Comparison of ENCODE assay signal across 1 cellular context in genomic region chr9:105447814-105448812, GRCh38.
A peak's percentile ranks its signal among the peaks of the same experiment; 100 is the strongest.
TF ChIP-seq lines count a peak whose summit lies in the region.

Gene FSD1L (plus strand): TSS chr9:105448034. CDS start chr9:105448221, 187 bp downstream.

TF ChIP-seq in GM12878, 131 proteins besides CTCF, POLR2A, EP300 and RAD21 (continued from another document and continues in another):
- TF ChIP-seq MTA3 (IDR thresholded peaks at IDR 0.05; ENCODE audit: borderline replicate concordance, low read length) (no peak), DPF2 (IDR thresholded peaks at IDR 0.05) (peak; percentile 69; the same call in 1 of the 2 replicates), BHLHE40 (IDR thresholded peaks at IDR 0.05; ENCODE audit: borderline replicate concordance in 1 of 2, low read depth in 2 of 2, low read length in 1 of 2) (peak; percentile 81 to 91), YBX1 (IDR thresholded peaks at IDR 0.05) (no peak), LARP7 (IDR thresholded peaks at IDR 0.05) (peak; percentile 12; the same call in 1 of the 2 replicates), CBFB (IDR thresholded peaks at IDR 0.05; ENCODE audit: low read depth) (peak; percentile 23; the same call in 1 of the 2 replicates), CEBPB (IDR thresholded peaks at IDR 0.05; ENCODE audit: borderline replicate concordance in 1 of 2, low read depth in 2 of 2, low read length in 2 of 2) (no peak), IKZF1 (conservative IDR thresholded peaks at IDR 0.05) (peak; percentile 78), STAT3 (IDR thresholded peaks at IDR 0.05; ENCODE audit: low read depth, low read length) (no peak), EED (IDR thresholded peaks at IDR 0.05; ENCODE audit: low read depth) (peak; percentile 45; the same call in 1 of the 2 replicates), EGR1 (IDR thresholded peaks at IDR 0.05; ENCODE audit: borderline replicate concordance in 1 of 2, low read depth in 2 of 2, low read length in 2 of 2) (no peak; a peak in 1 of 3 replicates), SUZ12 (IDR thresholded peaks at IDR 0.05; ENCODE audit: unreplicated experiment) (no peak), NR2C2 (IDR thresholded peaks at IDR 0.05; ENCODE audit: borderline replicate concordance, control insufficient read depth, insufficient read length, low read depth) (no peak), ZNF207 (IDR thresholded peaks at IDR 0.05; ENCODE audit: borderline replicate concordance) (no peak), TAF1 (IDR thresholded peaks at IDR 0.05; ENCODE audit: borderline replicate concordance, low read depth, low read length) (peak; percentile 57; the same call in 1 of the 2 replicates), RAD51 (IDR thresholded peaks at IDR 0.05) (no peak), GATAD2B (conservative IDR thresholded peaks at IDR 0.05; ENCODE audit: low read depth) (peak; percentile 59; the same call in 1 of the 2 replicates), STAT1 (conservative IDR thresholded peaks at IDR 0.05) (no peak), FOXM1 (IDR thresholded peaks at IDR 0.05; ENCODE audit: low read depth, low read length) (no peak), NBN (IDR thresholded peaks at IDR 0.05) (no peak), E2F8 (IDR thresholded peaks at IDR 0.05; ENCODE audit: low read depth, partially characterized antibody) (no peak), RBBP5 (conservative IDR thresholded peaks at IDR 0.05) (0 out of 2 replicates have a peak, but pooled peaks have one; percentile 69), HDAC6 (IDR thresholded peaks at IDR 0.05; ENCODE audit: unreplicated experiment) (no peak), ATF3 (IDR thresholded peaks at IDR 0.05; ENCODE audit: borderline replicate concordance, extremely low read depth, low read depth, low read length) (no peak), ZNF274 (IDR thresholded peaks at IDR 0.05; ENCODE audit: insufficient read depth, insufficient read length) (no peak), JUND (IDR thresholded peaks at IDR 0.05; ENCODE audit: low read depth, low read length) (no peak), IRF3 (IDR thresholded peaks at IDR 0.05) (no peak), PBX3 (IDR thresholded peaks at IDR 0.05; ENCODE audit: insufficient replicate concordance, low read depth, low read length) (no peak), MEF2A (IDR thresholded peaks at IDR 0.05; ENCODE audit: insufficient read depth, low read depth, low read length) (no peak), ZZZ3 (IDR thresholded peaks at IDR 0.05; ENCODE audit: control insufficient read depth, insufficient read length, low read depth) (no peak), NR2F1 (conservative IDR thresholded peaks at IDR 0.05) (peak; percentile 95)
- TF ChIP-seq, protein P1, sequence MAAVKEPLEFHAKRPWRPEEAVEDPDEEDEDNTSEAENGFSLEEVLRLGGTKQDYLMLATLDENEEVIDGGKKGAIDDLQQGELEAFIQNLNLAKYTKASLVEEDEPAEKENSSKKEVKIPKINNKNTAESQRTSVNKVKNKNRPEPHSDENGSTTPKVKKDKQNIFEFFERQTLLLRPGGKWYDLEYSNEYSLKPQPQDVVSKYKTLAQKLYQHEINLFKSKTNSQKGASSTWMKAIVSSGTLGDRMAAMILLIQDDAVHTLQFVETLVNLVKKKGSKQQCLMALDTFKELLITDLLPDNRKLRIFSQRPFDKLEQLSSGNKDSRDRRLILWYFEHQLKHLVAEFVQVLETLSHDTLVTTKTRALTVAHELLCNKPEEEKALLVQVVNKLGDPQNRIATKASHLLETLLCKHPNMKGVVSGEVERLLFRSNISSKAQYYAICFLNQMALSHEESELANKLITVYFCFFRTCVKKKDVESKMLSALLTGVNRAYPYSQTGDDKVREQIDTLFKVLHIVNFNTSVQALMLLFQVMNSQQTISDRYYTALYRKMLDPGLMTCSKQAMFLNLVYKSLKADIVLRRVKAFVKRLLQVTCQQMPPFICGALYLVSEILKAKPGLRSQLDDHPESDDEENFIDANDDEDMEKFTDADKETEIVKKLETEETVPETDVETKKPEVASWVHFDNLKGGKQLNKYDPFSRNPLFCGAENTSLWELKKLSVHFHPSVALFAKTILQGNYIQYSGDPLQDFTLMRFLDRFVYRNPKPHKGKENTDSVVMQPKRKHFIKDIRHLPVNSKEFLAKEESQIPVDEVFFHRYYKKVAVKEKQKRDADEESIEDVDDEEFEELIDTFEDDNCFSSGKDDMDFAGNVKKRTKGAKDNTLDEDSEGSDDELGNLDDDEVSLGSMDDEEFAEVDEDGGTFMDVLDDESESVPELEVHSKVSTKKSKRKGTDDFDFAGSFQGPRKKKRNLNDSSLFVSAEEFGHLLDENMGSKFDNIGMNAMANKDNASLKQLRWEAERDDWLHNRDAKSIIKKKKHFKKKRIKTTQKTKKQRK (IDR thresholded peaks at IDR 0.05; ENCODE audit: low read depth, low read length), result no peak
- TF ChIP-seq, protein P2, sequence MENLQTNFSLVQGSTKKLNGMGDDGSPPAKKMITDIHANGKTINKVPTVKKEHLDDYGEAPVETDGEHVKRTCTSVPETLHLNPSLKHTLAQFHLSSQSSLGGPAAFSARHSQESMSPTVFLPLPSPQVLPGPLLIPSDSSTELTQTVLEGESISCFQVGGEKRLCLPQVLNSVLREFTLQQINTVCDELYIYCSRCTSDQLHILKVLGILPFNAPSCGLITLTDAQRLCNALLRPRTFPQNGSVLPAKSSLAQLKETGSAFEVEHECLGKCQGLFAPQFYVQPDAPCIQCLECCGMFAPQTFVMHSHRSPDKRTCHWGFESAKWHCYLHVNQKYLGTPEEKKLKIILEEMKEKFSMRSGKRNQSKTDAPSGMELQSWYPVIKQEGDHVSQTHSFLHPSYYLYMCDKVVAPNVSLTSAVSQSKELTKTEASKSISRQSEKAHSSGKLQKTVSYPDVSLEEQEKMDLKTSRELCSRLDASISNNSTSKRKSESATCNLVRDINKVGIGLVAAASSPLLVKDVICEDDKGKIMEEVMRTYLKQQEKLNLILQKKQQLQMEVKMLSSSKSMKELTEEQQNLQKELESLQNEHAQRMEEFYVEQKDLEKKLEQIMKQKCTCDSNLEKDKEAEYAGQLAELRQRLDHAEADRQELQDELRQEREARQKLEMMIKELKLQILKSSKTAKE (IDR thresholded peaks at IDR 0.05; ENCODE audit: low read depth, poor library complexity, severe bottlenecking), result no peak
- TF ChIP-seq, protein P3, sequence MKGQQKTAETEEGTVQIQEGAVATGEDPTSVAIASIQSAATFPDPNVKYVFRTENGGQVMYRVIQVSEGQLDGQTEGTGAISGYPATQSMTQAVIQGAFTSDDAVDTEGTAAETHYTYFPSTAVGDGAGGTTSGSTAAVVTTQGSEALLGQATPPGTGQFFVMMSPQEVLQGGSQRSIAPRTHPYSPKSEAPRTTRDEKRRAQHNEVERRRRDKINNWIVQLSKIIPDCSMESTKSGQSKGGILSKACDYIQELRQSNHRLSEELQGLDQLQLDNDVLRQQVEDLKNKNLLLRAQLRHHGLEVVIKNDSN (IDR thresholded peaks at IDR 0.05; ENCODE audit: borderline replicate concordance, extremely low read length, insufficient read depth, low read depth, low read length), result no peak
- TF ChIP-seq, protein P4, sequence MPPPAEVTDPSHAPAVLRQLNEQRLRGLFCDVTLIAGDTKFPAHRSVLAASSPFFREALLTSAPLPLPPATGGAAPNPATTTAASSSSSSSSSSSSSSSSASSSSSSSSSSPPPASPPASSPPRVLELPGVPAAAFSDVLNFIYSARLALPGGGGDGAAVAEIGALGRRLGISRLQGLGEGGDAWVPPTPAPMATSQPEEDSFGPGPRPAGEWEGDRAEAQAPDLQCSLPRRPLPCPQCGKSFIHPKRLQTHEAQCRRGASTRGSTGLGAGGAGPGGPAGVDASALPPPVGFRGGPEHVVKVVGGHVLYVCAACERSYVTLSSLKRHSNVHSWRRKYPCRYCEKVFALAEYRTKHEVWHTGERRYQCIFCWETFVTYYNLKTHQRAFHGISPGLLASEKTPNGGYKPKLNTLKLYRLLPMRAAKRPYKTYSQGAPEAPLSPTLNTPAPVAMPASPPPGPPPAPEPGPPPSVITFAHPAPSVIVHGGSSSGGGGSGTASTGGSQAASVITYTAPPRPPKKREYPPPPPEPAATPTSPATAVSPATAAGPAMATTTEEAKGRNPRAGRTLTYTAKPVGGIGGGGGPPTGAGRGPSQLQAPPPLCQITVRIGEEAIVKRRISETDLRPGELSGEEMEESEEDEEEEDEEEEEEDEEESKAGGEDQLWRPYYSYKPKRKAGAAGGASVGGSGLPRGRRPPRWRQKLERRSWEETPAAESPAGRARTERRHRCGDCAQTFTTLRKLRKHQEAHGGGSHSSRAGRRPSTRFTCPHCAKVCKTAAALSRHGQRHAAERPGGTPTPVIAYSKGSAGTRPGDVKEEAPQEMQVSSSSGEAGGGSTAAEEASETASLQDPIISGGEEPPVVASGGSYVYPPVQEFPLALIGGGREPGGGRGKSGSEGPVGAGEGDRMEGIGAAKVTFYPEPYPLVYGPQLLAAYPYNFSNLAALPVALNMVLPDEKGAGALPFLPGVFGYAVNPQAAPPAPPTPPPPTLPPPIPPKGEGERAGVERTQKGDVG (CRISPR knock-in tag; IDR thresholded peaks at IDR 0.05), result no peak
- TF ChIP-seq, protein P5, sequence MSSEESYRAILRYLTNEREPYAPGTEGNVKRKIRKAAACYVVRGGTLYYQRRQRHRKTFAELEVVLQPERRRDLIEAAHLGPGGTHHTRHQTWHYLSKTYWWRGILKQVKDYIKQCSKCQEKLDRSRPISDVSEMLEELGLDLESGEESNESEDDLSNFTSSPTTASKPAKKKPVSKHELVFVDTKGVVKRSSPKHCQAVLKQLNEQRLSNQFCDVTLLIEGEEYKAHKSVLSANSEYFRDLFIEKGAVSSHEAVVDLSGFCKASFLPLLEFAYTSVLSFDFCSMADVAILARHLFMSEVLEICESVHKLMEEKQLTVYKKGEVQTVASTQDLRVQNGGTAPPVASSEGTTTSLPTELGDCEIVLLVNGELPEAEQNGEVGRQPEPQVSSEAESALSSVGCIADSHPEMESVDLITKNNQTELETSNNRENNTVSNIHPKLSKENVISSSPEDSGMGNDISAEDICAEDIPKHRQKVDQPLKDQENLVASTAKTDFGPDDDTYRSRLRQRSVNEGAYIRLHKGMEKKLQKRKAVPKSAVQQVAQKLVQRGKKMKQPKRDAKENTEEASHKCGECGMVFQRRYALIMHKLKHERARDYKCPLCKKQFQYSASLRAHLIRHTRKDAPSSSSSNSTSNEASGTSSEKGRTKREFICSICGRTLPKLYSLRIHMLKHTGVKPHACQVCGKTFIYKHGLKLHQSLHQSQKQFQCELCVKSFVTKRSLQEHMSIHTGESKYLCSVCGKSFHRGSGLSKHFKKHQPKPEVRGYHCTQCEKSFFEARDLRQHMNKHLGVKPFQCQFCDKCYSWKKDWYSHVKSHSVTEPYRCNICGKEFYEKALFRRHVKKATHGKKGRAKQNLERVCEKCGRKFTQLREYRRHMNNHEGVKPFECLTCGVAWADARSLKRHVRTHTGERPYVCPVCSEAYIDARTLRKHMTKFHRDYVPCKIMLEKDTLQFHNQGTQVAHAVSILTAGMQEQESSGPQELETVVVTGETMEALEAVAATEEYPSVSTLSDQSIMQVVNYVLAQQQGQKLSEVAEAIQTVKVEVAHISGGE (CRISPR knock-in tag; IDR thresholded peaks at IDR 0.05), result no peak
